24 cellular contexts compared by ENCODE assay signal in the genomic region with DNA sequence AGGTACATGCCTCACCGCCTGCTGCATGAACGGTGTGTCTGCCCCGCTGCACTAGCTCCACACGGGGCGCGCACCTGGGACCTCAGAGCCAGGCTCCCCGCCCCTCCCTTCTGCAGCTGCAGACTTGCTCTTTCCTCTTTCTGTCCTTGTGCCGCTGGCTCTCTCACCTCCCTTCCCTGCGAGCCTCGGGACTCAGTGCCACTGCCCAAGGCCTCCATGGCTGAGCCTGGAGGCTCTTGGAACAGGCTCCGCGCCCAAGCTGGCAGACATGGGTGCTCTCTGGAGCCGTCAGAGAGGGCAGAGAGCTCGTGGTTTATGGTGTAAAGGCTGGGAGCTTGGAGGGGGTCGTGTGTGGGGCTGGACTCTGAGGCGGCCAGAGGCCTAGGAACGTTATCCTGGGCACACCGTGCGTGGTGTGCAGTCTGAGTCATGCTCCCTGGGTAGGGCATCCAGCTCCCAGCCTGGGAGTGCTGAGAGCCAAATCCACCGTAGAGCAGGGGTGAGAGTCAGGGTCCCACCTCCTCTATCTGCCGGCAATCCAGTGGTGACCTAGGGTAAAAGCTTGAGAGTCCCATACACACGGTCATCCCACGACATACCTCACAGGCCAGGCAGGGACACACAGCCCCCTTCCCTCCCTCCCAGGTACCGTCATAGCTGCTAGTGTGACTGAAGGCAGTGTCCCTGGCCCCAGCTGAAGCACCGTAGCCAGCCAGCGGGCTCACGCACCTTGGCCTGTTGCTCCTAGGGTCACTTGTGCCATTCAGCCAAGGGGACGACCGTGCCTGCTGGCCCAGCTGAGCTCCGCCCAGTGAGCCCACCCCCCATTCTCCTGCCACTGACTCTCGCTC. TPM values are rescaled to one million over a fixed set of nuclear protein-coding genes. Genes with fewer than 3 reads are reported as not detected.
A peak's percentile ranks its signal among the peaks of the same experiment; 100 is the strongest.
DNase-seq lines count a peak whose midpoint lies in the region; ATAC-seq and TF ChIP-seq lines count a peak whose summit lies in the region.
"Had no signal": no experiment of that assay in that cellular context is flagged by ENCODE, and none has a peak within 500 bp of the region (broad histone marks: within the 10 kb centered on the region; RNA-seq: fewer than 3 reads in every experiment).

No MANE protein-coding gene starts in this region.

- ATAC-seq in foreskin keratinocyte (peak; percentile 52), GM21390 (IDR thresholded peaks at IDR 0.05; ENCODE audit: unreplicated experiment) (no peak), HG03520 (IDR thresholded peaks at IDR 0.05; ENCODE audit: unreplicated experiment) (no peak)
- ATAC-seq: GM12878; left ventricle myocardium superior; naive thymus-derived CD8-positive, alpha-beta T cell; pancreas; Right ventricle myocardium inferior; SK-N-SH treated with all-trans-retinoic acid at 6 μM for 48 hours had no signal

- TF ChIP-seq POLR2A in suprapubic skin (IDR thresholded peaks at IDR 0.05), result no peak

- POLR2A ChIA-PET in RWPE1 (lab: Yijun Ruan, JAX; ENCODE audit: low non-redundant PET), result no interaction called here

- H3K9ac ChIP-seq in HUES64 (ENCODE audit: low read depth, low read length), result no peak overlapping the region

- H3K4me3 ChIP-seq in HUES64 (ENCODE audit: low read length) (no peak overlapping the region), suprapubic skin (peak overlapping the region; percentile 6)
- H3K4me3 ChIP-seq: GM12878, pancreas, stomach, tibial nerve had no signal

- H3K9me3 ChIP-seq in HUES64 (ENCODE audit: insufficient read depth, low read depth, low read length) (no peaks in the 10 kb centered on the region), suprapubic skin (no peaks in the 10 kb centered on the region)
- H3K9me3 ChIP-seq: pancreas, stomach, tibial nerve had no signal

- 93% methylated on average over 31 of the region's 31 CpGs for WGBS in HUES64
- 70% methylated on average over 17 of the region's 31 CpGs for WGBS in suprapubic skin

- TF ChIP-seq EP300 in suprapubic skin (IDR thresholded peaks at IDR 0.05), result no peak

- H3K27me3 ChIP-seq in HUES64 (ENCODE audit: insufficient read depth, low read length) (no peaks in the 10 kb centered on the region), foreskin keratinocyte (no peaks in the 10 kb centered on the region), suprapubic skin (no peaks in the 10 kb centered on the region)
- H3K27me3 ChIP-seq: pancreas, tibial nerve had no signal

- CTCF ChIA-PET in RWPE1 (lab: Yijun Ruan, JAX), result interaction anchor here (0.6 to 3.6 kb wide), 7 partner anchors 10 to 1912 kb away, joined by 3 to 18 read pairs (median 4); no protein-coding TSS in a partner anchor

- TF ChIP-seq CTCF in RWPE1 (conservative IDR thresholded peaks at IDR 0.05; ENCODE audit: low read depth) (no peak), foreskin keratinocyte (conservative IDR thresholded peaks at IDR 0.05) (no peak), suprapubic skin (IDR thresholded peaks at IDR 0.05) (no peak)

- H3K4me1 ChIP-seq in HUES64 (ENCODE audit: insufficient read depth, low read length), result peaks cover 8% of the 10 kb centered on the region
- peaks cover 6% of the 10 kb centered on the region for H3K4me1 ChIP-seq in foreskin keratinocyte
- peaks cover 46% of the 10 kb centered on the region for H3K4me1 ChIP-seq in suprapubic skin

- H3K27ac ChIP-seq in HUES64 (ENCODE audit: low read depth, low read length) (peak overlapping the region; percentile 41; the same call in 1 of the 2 replicates), RWPE1 (peak overlapping the region; percentile 54), foreskin keratinocyte (no peak overlapping the region), suprapubic skin (peak overlapping the region; percentile 58)
- H3K27ac ChIP-seq: pancreas, stomach, tibial nerve had no signal

- DNase-seq in RWPE1 (ENCODE audit: low spot score), result no peak
- no peak for DNase-seq in foreskin keratinocyte
- no peak for DNase-seq in suprapubic skin (ENCODE audit: low spot score in 2 of 2)
- no peak for DNase-seq in hippocampal formation (lab: John Stamatoyannopoulos, UW)
- DNase-seq: activated CD4-positive, alpha-beta T cell treated with anti-CD3 and anti-CD28 coated beads for 4 hours; activated effector memory CD4-positive, alpha-beta T cell treated with Interleukin-2 at 50 U/mL for 16 hours; activated naive CD8-positive, alpha-beta T cell treated with anti-CD3 and anti-CD28 coated beads, Interleukin-2, amount 10 ng/mL, durations not matched to agents 7 days and 5 days; activated T-cell treated with anti-CD3 and anti-CD28 coated beads for 4 hours; left ventricle myocardium superior; naive thymus-derived CD8-positive, alpha-beta T cell; NCI-H1436 treated with DMSO at 0.1 percent for 48 hours; NCI-H2107; NCI-H446; stimulated activated CD4-positive, alpha-beta T cell treated with anti-CD3 and anti-CD28 coated beads, Interleukin-2, amount 100 ng/mL, for 24 hours; stomach; T-helper 2 cell had no signal

- H3K36me3 ChIP-seq in HUES64 (ENCODE audit: insufficient read depth, low read length), result peaks cover 28% of the 10 kb centered on the region
- peaks cover 19% of the 10 kb centered on the region for H3K36me3 ChIP-seq in suprapubic skin

RNA-seq across cellular contexts. Expression of a gene that starts 22.4 kb away (rescaled TPM):
- polyA plus RNA-seq in HUES64 (2013, experiment 1 of 2), result 22.2 TPM
- polyA plus RNA-seq in HUES64 (2013, experiment 2 of 2), result 24.2 TPM
- total RNA-seq in foreskin keratinocyte (47.5 and 53.6 TPM in 2 replicates), suprapubic skin (100 to 1,000 TPM in 2 of 4 donors, 10 to 100 TPM in 2; 83.5 to 131 (median 99.0) TPM)
- polyA plus RNA-seq in foreskin keratinocyte, result 27.7 and 30.5 TPM in 2 replicates

RNA-seq across cellular contexts. Expression of a gene that starts 22.7 kb away (rescaled TPM):
- polyA plus RNA-seq in HUES64 (2013, experiment 1 of 2), result 19.7 TPM
- polyA plus RNA-seq in HUES64 (2013, experiment 2 of 2), result 21.7 TPM
- total RNA-seq in foreskin keratinocyte (25.6 and 29.9 TPM in 2 replicates), suprapubic skin (10 to 100 TPM; 21.1 to 35.3 (median 22.2) TPM)
- polyA plus RNA-seq in foreskin keratinocyte, result 40.6 and 46.1 TPM in 2 replicates

RNA-seq across cellular contexts. Expression of a gene that starts 50.2 kb away (rescaled TPM):
- 27.4 TPM for polyA plus RNA-seq in HUES64 (2013, experiment 1 of 2)
- polyA plus RNA-seq in HUES64 (2013, experiment 2 of 2), result 32.6 TPM
- total RNA-seq in foreskin keratinocyte, result 0.74 and 1.4 TPM in 2 replicates
- 0.68 and 1.3 TPM in 2 replicates for polyA plus RNA-seq in foreskin keratinocyte
- 10 to 100 TPM in 2 of 4 donors, 1 to 10 TPM in 2; 4.3 to 18.9 (median 10.1) TPM for total RNA-seq in suprapubic skin
